In genomic region chr1:44571712-44572571, GRCh38 we compare ENCODE assay signal across 8 cellular contexts.
DNase-seq lines count a peak whose midpoint lies in the region; ATAC-seq and TF ChIP-seq lines count a peak whose summit lies in the region.

No MANE protein-coding gene starts in this region.

- H3K9me3 ChIP-seq in Peyer's patch: no peaks in the 10 kb centered on the region

- no peaks in the 10 kb centered on the region for H3K36me3 ChIP-seq in Peyer's patch

- TF ChIP-seq POLR2A in Peyer's patch (IDR thresholded peaks at IDR 0.05): no peak

- TF ChIP-seq CTCF in GM12864 (IDR thresholded peaks at IDR 0.05; ENCODE audit: low read depth, low read length, missing control alignments) (peak; percentile 64), Peyer's patch (IDR thresholded peaks at IDR 0.05) (peak in 4 of 6 experiments; percentile 35 to 81 (median 76)), fibroblast of the aortic adventitia (IDR thresholded peaks at IDR 0.05; ENCODE audit: insufficient read depth, low read length) (peak; percentile 29)

- H3K27me3 ChIP-seq in Peyer's patch: no peaks in the 10 kb centered on the region

- peak; percentile 40 for ATAC-seq in stimulated activated naive CD8-positive, alpha-beta T cell treated with anti-CD3 and anti-CD28 coated beads, Interleukin-15, Interleukin-2, amounts not matched to agents 100 U/mL and 50 U/mL, for 24 hours
- ATAC-seq in GM21528 (IDR thresholded peaks at IDR 0.05; ENCODE audit: low FRiP score, unreplicated experiment): no peak
- ATAC-seq in HG02938 (IDR thresholded peaks at IDR 0.05; ENCODE audit: unreplicated experiment): no peak

- H3K4me3 ChIP-seq in GM12864 (ENCODE audit: low read depth, low read length): no peak overlapping the region
- no peak overlapping the region for H3K4me3 ChIP-seq in Peyer's patch
- H3K4me3 ChIP-seq in fibroblast of the aortic adventitia (ENCODE audit: low read depth, low read length): no peak overlapping the region

- H3K27ac ChIP-seq in Peyer's patch: no peak overlapping the region

- H3K4me1 ChIP-seq in Peyer's patch: no peaks in the 10 kb centered on the region

- DNase-seq in Ammon's horn (ENCODE audit: low spot score) (peak; percentile 58), GM12864 (ENCODE audit: low read depth) (no peak), Peyer's patch (peak in 1 of 3 donors; percentile 55), fibroblast of the aortic adventitia (ENCODE audit: low read depth) (no peak), AG08395 (ENCODE audit: low spot score) (no peak)
- DNase-seq in stimulated activated naive CD8-positive, alpha-beta T cell treated with anti-CD3 and anti-CD28 coated beads, Interleukin-15, Interleukin-2, amounts not matched to agents 100 U/mL and 50 U/mL, for 24 hours: no peak
